ENCODE assay signal across 34 cellular contexts in the genomic region with DNA sequence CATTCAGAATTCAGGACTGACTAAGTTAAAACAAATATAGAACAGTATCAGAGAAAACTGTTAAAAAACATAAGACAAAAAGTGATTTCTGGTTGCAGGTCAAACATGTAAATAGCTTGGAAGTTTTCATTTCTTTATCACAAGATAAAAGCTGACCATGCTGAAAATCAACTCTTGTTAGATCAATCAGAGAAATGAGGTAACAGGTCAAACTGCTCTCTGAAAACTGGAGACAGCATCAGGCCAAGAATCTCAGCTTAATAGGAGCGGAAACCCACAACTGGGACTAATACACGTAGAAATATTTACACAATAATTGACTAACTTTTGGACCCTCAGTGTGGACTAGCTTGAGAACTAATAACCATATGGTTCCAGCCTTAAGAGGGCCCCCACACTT.
"Had no signal": no experiment of that assay in that cellular context is flagged by ENCODE, and none has a peak within 500 bp of the region (broad histone marks: within the 10 kb centered on the region; RNA-seq: fewer than 3 reads in every experiment).

No MANE protein-coding gene starts in this region.

- ATAC-seq: activated CD8-positive, alpha-beta T cell treated with anti-CD3 and anti-CD28 coated beads for 36 hours; activated naive CD4-positive, alpha-beta T cell treated with anti-CD3 and anti-CD28 coated beads, Interleukin-2, amount 50 U/mL, for 72 hours; activated T-cell treated with anti-CD3 and anti-CD28 coated beads, Interleukin-2, amount 50 U/mL, for 4 hours; activated T-cell treated with anti-CD3 and anti-CD28 coated beads, Interleukin-2, amount 50 U/mL, for 72 hours; activated T-helper 17 cell treated with anti-CD3 and anti-CD28 coated beads, Interleukin-2, amount 50 U/mL, for 72 hours; body of pancreas; T-helper 17 cell had no signal

- H3K27me3 Mint-ChIP-seq: activated B cell treated with CpG ODN at 0.5 μM for 24 hours; activated CD4-positive, alpha-beta memory T cell treated with anti-CD3 and anti-CD28 coated beads for 36 hours; activated CD4-positive, alpha-beta T cell treated with anti-CD3 and anti-CD28 coated beads, Interleukin-2, amount 10 ng/mL, durations not matched to agents 24 days and 14 days; activated CD8-positive, alpha-beta T cell treated with anti-CD3 and anti-CD28 coated beads for 36 hours; activated naive CD8-positive, alpha-beta T cell treated with anti-CD3 and anti-CD28 coated beads for 36 hours; activated T-helper 17 cell treated with anti-CD3 and anti-CD28 coated beads, Interleukin-2, amount 50 U/mL, for 72 hours; T-helper 17 cell had no signal

- H3K27me3 ChIP-seq: adrenal gland, body of pancreas, brain microvascular endothelial cell, breast epithelium had no signal

- H3K4me3 ChIP-seq: adrenal gland, body of pancreas, breast epithelium had no signal

- H3K4me1 Mint-ChIP-seq: activated B cell treated with CpG ODN at 0.5 μM for 24 hours; activated CD4-positive, alpha-beta T cell treated with anti-CD3 and anti-CD28 coated beads, Interleukin-2, amount 10 ng/mL, durations not matched to agents 24 days and 14 days; activated naive CD8-positive, alpha-beta T cell treated with anti-CD3 and anti-CD28 coated beads for 36 hours; activated T-helper 17 cell treated with anti-CD3 and anti-CD28 coated beads, Interleukin-2, amount 50 U/mL, for 72 hours; T-helper 17 cell had no signal

- H3K36me3 ChIP-seq: adrenal gland, brain microvascular endothelial cell, breast epithelium had no signal

- H3K4me1 ChIP-seq: adrenal gland, body of pancreas, breast epithelium had no signal

- H3K4me3 Mint-ChIP-seq: activated B cell treated with CpG ODN at 0.5 μM for 24 hours; activated CD4-positive, alpha-beta memory T cell treated with anti-CD3 and anti-CD28 coated beads for 36 hours; activated CD4-positive, alpha-beta T cell treated with anti-CD3 and anti-CD28 coated beads, Interleukin-2, amount 10 ng/mL, durations not matched to agents 24 days and 14 days; activated CD8-positive, alpha-beta T cell treated with anti-CD3 and anti-CD28 coated beads for 36 hours; activated naive CD4-positive, alpha-beta T cell treated with anti-CD3 and anti-CD28 coated beads for 36 hours; activated naive CD8-positive, alpha-beta T cell treated with anti-CD3 and anti-CD28 coated beads for 36 hours; activated T-cell treated with anti-CD3 and anti-CD28 coated beads, Interleukin-2, amount 50 U/mL, for 4 hours; activated T-cell treated with anti-CD3 and anti-CD28 coated beads, Interleukin-2, amount 50 U/mL, for 72 hours; activated T-helper 1 cell treated with anti-CD3 and anti-CD28 coated beads, Interleukin-12 subunit alpha, Interleukin-12 subunit beta, Interleukin-2, Interleukin-4 antibody, amounts not matched to agents 30 ng/mL and 10 ng/mL and 1 ng/mL, durations not matched to agents 14 hours and 24 hours and 36 hours; activated T-helper 17 cell treated with anti-CD3 and anti-CD28 coated beads, Interleukin-2, amount 50 U/mL, for 72 hours; T-helper 17 cell had no signal

- H3K9me3 Mint-ChIP-seq: activated B cell treated with CpG ODN at 0.5 μM for 24 hours; activated CD4-positive, alpha-beta T cell treated with anti-CD3 and anti-CD28 coated beads, Interleukin-2, amount 10 ng/mL, durations not matched to agents 24 days and 14 days; activated naive CD4-positive, alpha-beta T cell treated with anti-CD3 and anti-CD28 coated beads for 36 hours; activated naive CD4-positive, alpha-beta T cell treated with anti-CD3 and anti-CD28 coated beads, Interleukin-2, amount 50 U/mL, for 72 hours; activated naive CD8-positive, alpha-beta T cell treated with anti-CD3 and anti-CD28 coated beads for 36 hours; activated T-helper 1 cell treated with anti-CD3 and anti-CD28 coated beads, Interleukin-12 subunit alpha, Interleukin-12 subunit beta, Interleukin-2, Interleukin-4 antibody, amounts not matched to agents 30 ng/mL and 10 ng/mL and 1 ng/mL, durations not matched to agents 14 hours and 24 hours and 36 hours had no signal

- H3K9me3 ChIP-seq: body of pancreas, breast epithelium had no signal

- H3K36me3 Mint-ChIP-seq: activated CD4-positive, alpha-beta memory T cell treated with anti-CD3 and anti-CD28 coated beads for 36 hours; activated naive CD4-positive, alpha-beta T cell treated with anti-CD3 and anti-CD28 coated beads, Interleukin-2, amount 50 U/mL, for 72 hours; activated naive CD8-positive, alpha-beta T cell treated with anti-CD3 and anti-CD28 coated beads for 36 hours had no signal

- FAIRE-seq: astrocyte, TTC549 had no signal

- H3K27ac Mint-ChIP-seq: activated B cell treated with CpG ODN at 0.5 μM for 24 hours; activated CD4-positive, alpha-beta memory T cell treated with anti-CD3 and anti-CD28 coated beads for 36 hours; activated CD4-positive, alpha-beta T cell treated with anti-CD3 and anti-CD28 coated beads, Interleukin-2, amount 10 ng/mL, durations not matched to agents 24 days and 14 days; activated CD8-positive, alpha-beta T cell treated with anti-CD3 and anti-CD28 coated beads for 36 hours; activated naive CD4-positive, alpha-beta T cell treated with anti-CD3 and anti-CD28 coated beads for 36 hours; activated naive CD4-positive, alpha-beta T cell treated with anti-CD3 and anti-CD28 coated beads, Interleukin-2, amount 50 U/mL, for 72 hours; activated naive CD8-positive, alpha-beta T cell treated with anti-CD3 and anti-CD28 coated beads for 36 hours; activated T-cell treated with anti-CD3 and anti-CD28 coated beads, Interleukin-2, amount 50 U/mL, for 72 hours; activated T-helper 1 cell treated with anti-CD3 and anti-CD28 coated beads, Interleukin-12 subunit alpha, Interleukin-12 subunit beta, Interleukin-2, Interleukin-4 antibody, amounts not matched to agents 30 ng/mL and 10 ng/mL and 1 ng/mL, durations not matched to agents 14 hours and 24 hours and 36 hours; activated T-helper 17 cell treated with anti-CD3 and anti-CD28 coated beads, Interleukin-2, amount 50 U/mL, for 72 hours; T-helper 17 cell had no signal

- DNase-seq: activated B cell treated with CpG ODN at 0.5 μM for 24 hours; activated CD4-positive, alpha-beta memory T cell treated with anti-CD3 and anti-CD28 coated beads for 36 hours; activated CD4-positive, alpha-beta T cell treated with anti-CD3 and anti-CD28 coated beads for 4 hours; activated CD4-positive, alpha-beta T cell treated with anti-CD3 and anti-CD28 coated beads, Interleukin-2, amount 10 ng/mL, durations not matched to agents 24 days and 14 days; activated CD4-positive, alpha-beta T cell treated with anti-CD3 and anti-CD28 coated beads, Interleukin-2, amount 50 U/mL, for 1 hour; activated CD4-positive, alpha-beta T cell treated with anti-CD3 and anti-CD28 coated beads, Interleukin-2, amount 50 U/mL, for 4 hours; activated CD4-positive, CD25-positive, alpha-beta regulatory T cell treated with anti-CD3 and anti-CD28 coated beads, Interleukin-2, amount 50 U/mL, for 72 hours; activated CD8-positive, alpha-beta memory T cell treated with anti-CD3 and anti-CD28 coated beads, Interleukin-2, amount 50 U/mL, for 4 hours; activated CD8-positive, alpha-beta T cell treated with anti-CD3 and anti-CD28 coated beads for 36 hours; activated effector memory CD4-positive, alpha-beta T cell treated with anti-CD3 and anti-CD28 coated beads, Interleukin-2, amount 50 U/mL, for 16 hours; activated gamma-delta T cell treated with Interleukin-2 at 50 U/mL for 16 hours; activated naive CD4-positive, alpha-beta T cell; activated naive CD4-positive, alpha-beta T cell treated with anti-CD3 and anti-CD28 coated beads for 36 hours; activated naive CD4-positive, alpha-beta T cell treated with anti-CD3 and anti-CD28 coated beads, Interleukin-2, amount 50 U/mL, for 16 hours; activated naive CD8-positive, alpha-beta T cell treated with anti-CD3 and anti-CD28 coated beads for 36 hours; activated T-cell treated with anti-CD3 and anti-CD28 coated beads for 4 hours; activated T-cell treated with anti-CD3 and anti-CD28 coated beads, Interleukin-2, amount 50 U/mL, for 1 hour; activated T-cell treated with anti-CD3 and anti-CD28 coated beads, Interleukin-2, amount 50 U/mL, for 4 hours; activated T-cell treated with anti-CD3 and anti-CD28 coated beads, Interleukin-2, amount 50 U/mL, for 72 hours; adrenal gland; amniotic stem cell; aorta; body of pancreas; brain microvascular endothelial cell; central memory CD4-positive, alpha-beta T cell; T-helper 17 cell; T1000 had no signal

- H3K27ac ChIP-seq: adrenal gland, body of pancreas, brain microvascular endothelial cell, breast epithelium, VCaP had no signal
